Comparison of ENCODE assay signal across 29 cellular contexts in the genomic region with DNA sequence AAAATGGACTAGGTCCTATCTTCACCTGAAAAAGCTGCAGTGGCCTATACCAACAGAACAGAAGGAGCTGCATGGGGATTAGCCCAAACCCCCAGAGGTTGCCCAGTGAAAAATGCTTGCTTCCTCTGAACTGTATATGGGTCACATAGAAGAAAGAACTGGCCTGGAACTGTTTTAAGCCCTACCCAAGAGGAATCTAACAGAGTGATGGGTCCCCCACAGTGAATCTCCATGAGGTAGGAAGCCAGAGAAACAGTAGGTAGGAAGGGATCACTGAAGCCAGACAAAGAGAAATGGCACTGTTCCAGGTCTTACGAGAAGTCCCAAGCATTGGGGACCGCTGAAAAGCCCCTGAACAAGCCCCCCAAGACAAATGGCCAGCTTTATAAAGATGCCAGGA.
"Had no signal": no experiment of that assay in that cellular context is flagged by ENCODE, and none has a peak within 500 bp of the region (broad histone marks: within the 10 kb centered on the region; RNA-seq: fewer than 3 reads in every experiment).

No MANE protein-coding gene starts in this region.

- H3K27me3 Mint-ChIP-seq: naive thymus-derived CD8-positive, alpha-beta T cell had no signal

- H3K27ac Mint-ChIP-seq: immature natural killer cell; naive thymus-derived CD8-positive, alpha-beta T cell; nephron; stimulated activated naive B cell treated with anti-CD40 and anti-IgM and Interleukin-4, amounts not matched to agents 10 μg/mL and 1 μg/mL and 100 μg/mL, for 72 hours had no signal

- DNase-seq: immature natural killer cell; kidney; left colon; left lung; lower lobe of right lung; mammary epithelial cell; mesenchymal stem cell; naive thymus-derived CD8-positive, alpha-beta T cell; nucleus accumbens; pancreas; posterior cingulate gyrus; retina; right cardiac atrium; stimulated activated CD4-positive, alpha-beta T cell treated with anti-CD3 and anti-CD28 coated beads, Interleukin-12 subunit alpha, Interleukin-12 subunit beta, amount 100 ng/mL, for 4 hours; stimulated activated CD4-positive, alpha-beta T cell treated with anti-CD3 and anti-CD28 coated beads, Interleukin-15, amount 100 ng/mL, for 24 hours; stimulated activated CD4-positive, alpha-beta T cell treated with anti-CD3 and anti-CD28 coated beads, Interleukin-2, amount 100 ng/mL, for 24 hours; stimulated activated CD4-positive, alpha-beta T cell treated with anti-CD3 and anti-CD28 coated beads, Interleukin-4, amount 100 ng/mL, for 1 hour; stimulated activated naive B cell treated with anti-CD40 and anti-IgM and Interleukin-4, amounts not matched to agents 10 μg/mL and 1 μg/mL and 100 μg/mL, for 72 hours; stimulated activated naive CD8-positive, alpha-beta T cell treated with anti-CD3 and anti-CD28 coated beads, Interleukin-15, Interleukin-2, amounts not matched to agents 100 U/mL and 50 U/mL, for 24 hours; stomach; testis; thyroid gland; transverse colon; upper lobe of right lung had no signal

- H3K4me3 Mint-ChIP-seq: immature natural killer cell; naive thymus-derived CD8-positive, alpha-beta T cell; nephron; neural crest cell; stimulated activated naive B cell treated with anti-CD40 and anti-IgM and Interleukin-4, amounts not matched to agents 10 μg/mL and 1 μg/mL and 100 μg/mL, for 72 hours had no signal

- H3K4me1 Mint-ChIP-seq: immature natural killer cell; naive thymus-derived CD8-positive, alpha-beta T cell; nephron; neural crest cell; stimulated activated naive B cell treated with anti-CD40 and anti-IgM and Interleukin-4, amounts not matched to agents 10 μg/mL and 1 μg/mL and 100 μg/mL, for 72 hours had no signal

- ATAC-seq: left colon; left lung; lower lobe of right lung; naive thymus-derived CD8-positive, alpha-beta T cell; pancreas; right cardiac atrium; sciatic nerve; stimulated activated naive B cell treated with anti-CD40 and anti-IgM and Interleukin-4, amounts not matched to agents 10 μg/mL and 1 μg/mL and 100 μg/mL, for 72 hours; stimulated activated naive CD8-positive, alpha-beta T cell treated with anti-CD3 and anti-CD28 coated beads, Interleukin-15, Interleukin-2, amounts not matched to agents 100 U/mL and 50 U/mL, for 24 hours; upper lobe of right lung had no signal

- H3K4me3 ChIP-seq: left lung, lower lobe of right lung, pancreas, prostate gland, skin epidermis, stomach, testis, thyroid gland, transverse colon, upper lobe of right lung had no signal

- H3K36me3 Mint-ChIP-seq: immature natural killer cell; naive thymus-derived CD8-positive, alpha-beta T cell; stimulated activated naive B cell treated with anti-CD40 and anti-IgM and Interleukin-4, amounts not matched to agents 10 μg/mL and 1 μg/mL and 100 μg/mL, for 72 hours had no signal

- H3K36me3 ChIP-seq: left lung, lower lobe of right lung, pancreas, prostate gland, stomach, thyroid gland, transverse colon, upper lobe of right lung had no signal

- H3K27me3 ChIP-seq: left lung, pancreas, stomach, testis, thyroid gland, transverse colon, upper lobe of right lung had no signal

- H3K9me3 Mint-ChIP-seq: immature natural killer cell; naive thymus-derived CD8-positive, alpha-beta T cell; nephron; neural crest cell; stimulated activated naive B cell treated with anti-CD40 and anti-IgM and Interleukin-4, amounts not matched to agents 10 μg/mL and 1 μg/mL and 100 μg/mL, for 72 hours had no signal
